ENCODE assay signal across 25 cellular contexts in the genomic region with DNA sequence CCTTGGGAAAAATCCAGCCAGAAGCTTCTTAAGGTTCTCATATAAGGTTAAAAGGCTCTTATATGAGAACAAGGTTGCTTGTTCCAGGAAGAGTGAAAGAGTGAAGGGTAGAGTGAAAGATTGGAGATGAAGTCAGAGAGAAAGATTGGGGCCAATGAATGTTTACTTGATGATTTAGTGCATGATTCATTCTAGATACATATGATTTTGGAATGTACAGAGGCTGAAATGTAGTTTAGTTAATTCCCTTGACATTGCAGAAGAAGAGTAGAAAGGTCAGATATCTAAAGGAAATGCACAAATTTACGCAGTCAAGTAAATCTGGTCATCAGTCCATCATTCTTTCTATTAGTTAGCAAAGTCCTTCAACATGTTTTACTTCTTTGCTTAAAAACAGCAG.
"Had no signal": no experiment of that assay in that cellular context is flagged by ENCODE, and none has a peak within 500 bp of the region (broad histone marks: within the 10 kb centered on the region; RNA-seq: fewer than 3 reads in every experiment).

No MANE protein-coding gene starts in this region.

- H3K27me3 ChIP-seq: ascending aorta, esophagus muscularis mucosa, gastrocnemius medialis, heart left ventricle, left lung, right atrium auricular region, suprapubic skin, transverse colon, vagina had no signal

- H3K9me3 ChIP-seq: ascending aorta, esophagus muscularis mucosa, gastrocnemius medialis, heart left ventricle, left lung, prostate gland, right atrium auricular region, suprapubic skin, transverse colon, vagina had no signal

- H3K4me1 Mint-ChIP-seq: activated B cell treated with CpG ODN at 0.5 μM for 24 hours; activated CD4-positive, alpha-beta memory T cell treated with anti-CD3 and anti-CD28 coated beads, Interleukin-2, amount 10 ng/mL, durations not matched to agents 7 days and 5 days; activated CD8-positive, alpha-beta memory T cell treated with anti-CD3 and anti-CD28 coated beads, Interleukin-2, amount 10 ng/mL, durations not matched to agents 7 days and 5 days; activated T-helper 17 cell treated with anti-CD3 and anti-CD28 coated beads, Interleukin-2, amount 50 U/mL, for 72 hours; neural crest cell had no signal

- H3K36me3 ChIP-seq: ascending aorta, esophagus muscularis mucosa, gastrocnemius medialis, heart left ventricle, left lung, prostate gland, right atrium auricular region, suprapubic skin, transverse colon, vagina had no signal

- H3K27ac Mint-ChIP-seq: activated B cell treated with CpG ODN at 0.5 μM for 24 hours; activated CD4-positive, alpha-beta memory T cell treated with anti-CD3 and anti-CD28 coated beads, Interleukin-2, amount 10 ng/mL, durations not matched to agents 7 days and 5 days; activated CD8-positive, alpha-beta memory T cell treated with anti-CD3 and anti-CD28 coated beads, Interleukin-2, amount 10 ng/mL, durations not matched to agents 7 days and 5 days; activated T-helper 17 cell treated with anti-CD3 and anti-CD28 coated beads, Interleukin-2, amount 50 U/mL, for 72 hours; stimulated activated naive CD8-positive, alpha-beta T cell treated with anti-CD3 and anti-CD28 coated beads, Interleukin-15, Interleukin-2, amounts not matched to agents 100 ng/mL and 50 ng/mL, for 24 hours had no signal

- H3K27ac ChIP-seq: ascending aorta, esophagus muscularis mucosa, gastrocnemius medialis, heart left ventricle, left lung, prostate gland, right atrium auricular region, suprapubic skin, transverse colon, vagina had no signal

- H3K4me3 ChIP-seq: ascending aorta, esophagus muscularis mucosa, gastrocnemius medialis, heart left ventricle, left lung, prostate gland, right atrium auricular region, suprapubic skin, transverse colon, vagina had no signal

- H3K36me3 Mint-ChIP-seq: activated CD8-positive, alpha-beta memory T cell treated with anti-CD3 and anti-CD28 coated beads, Interleukin-2, amount 10 ng/mL, durations not matched to agents 7 days and 5 days had no signal

- H3K27me3 Mint-ChIP-seq: activated B cell treated with CpG ODN at 0.5 μM for 24 hours; activated CD4-positive, alpha-beta memory T cell treated with anti-CD3 and anti-CD28 coated beads, Interleukin-2, amount 10 ng/mL, durations not matched to agents 7 days and 5 days; activated CD8-positive, alpha-beta memory T cell treated with anti-CD3 and anti-CD28 coated beads, Interleukin-2, amount 10 ng/mL, durations not matched to agents 7 days and 5 days; activated T-helper 17 cell treated with anti-CD3 and anti-CD28 coated beads, Interleukin-2, amount 50 U/mL, for 72 hours; stimulated activated naive CD8-positive, alpha-beta T cell treated with anti-CD3 and anti-CD28 coated beads, Interleukin-15, Interleukin-2, amounts not matched to agents 100 ng/mL and 50 ng/mL, for 24 hours had no signal

- H3K4me3 Mint-ChIP-seq: activated B cell treated with CpG ODN at 0.5 μM for 24 hours; activated CD4-positive, alpha-beta memory T cell treated with anti-CD3 and anti-CD28 coated beads, Interleukin-2, amount 10 ng/mL, durations not matched to agents 7 days and 5 days; activated CD8-positive, alpha-beta memory T cell treated with anti-CD3 and anti-CD28 coated beads, Interleukin-2, amount 10 ng/mL, durations not matched to agents 7 days and 5 days; activated T-helper 17 cell treated with anti-CD3 and anti-CD28 coated beads, Interleukin-2, amount 50 U/mL, for 72 hours; neural crest cell; stimulated activated naive CD8-positive, alpha-beta T cell treated with anti-CD3 and anti-CD28 coated beads, Interleukin-15, Interleukin-2, amounts not matched to agents 100 ng/mL and 50 ng/mL, for 24 hours had no signal

- FAIRE-seq: endothelial cell of umbilical vein, small intestine had no signal

- DNase-seq: activated B cell treated with CpG ODN at 0.5 μM for 24 hours; activated CD4-positive, alpha-beta memory T cell treated with anti-CD3 and anti-CD28 coated beads, Interleukin-2, amount 10 ng/mL, durations not matched to agents 7 days and 5 days; activated CD4-positive, alpha-beta T cell treated with anti-CD3 and anti-CD28 coated beads for 4 hours; activated CD8-positive, alpha-beta memory T cell treated with anti-CD3 and anti-CD28 coated beads, Interleukin-2, amount 10 ng/mL, durations not matched to agents 7 days and 5 days; activated naive CD4-positive, alpha-beta T cell treated with Interleukin-2 at 50 U/mL for 16 hours; dermis blood vessel endothelial cell; effector memory CD4-positive, alpha-beta T cell; gastrocnemius medialis; heart left ventricle; left lung; mammary epithelial cell; small intestine; stimulated activated CD4-positive, alpha-beta T cell treated with anti-CD3 and anti-CD28 coated beads, Interleukin-15, amount 100 ng/mL, for 24 hours; stimulated activated CD4-positive, alpha-beta T cell treated with anti-CD3 and anti-CD28 coated beads, Interleukin-2, amount 100 ng/mL, for 48 hours; transverse colon had no signal

- H3K4me1 ChIP-seq: ascending aorta, esophagus muscularis mucosa, gastrocnemius medialis, heart left ventricle, left lung, prostate gland, right atrium auricular region, suprapubic skin, transverse colon, vagina had no signal

- H3K9me3 Mint-ChIP-seq: neural crest cell had no signal

- ATAC-seq: activated CD8-positive, alpha-beta memory T cell treated with anti-CD3 and anti-CD28 coated beads, Interleukin-2, amount 10 ng/mL, durations not matched to agents 7 days and 5 days; activated T-helper 17 cell treated with anti-CD3 and anti-CD28 coated beads, Interleukin-2, amount 50 U/mL, for 72 hours; gastrocnemius medialis; heart left ventricle; left lung had no signal
